In genomic region chr20:56417911-56418310, GRCh38 we compare ENCODE assay signal across 14 cellular contexts. TPM values are rescaled to one million over a fixed set of nuclear protein-coding genes. Genes with fewer than 3 reads are reported as not detected.
DNase-seq lines count a peak whose midpoint lies in the region; ATAC-seq, FAIRE-seq and TF ChIP-seq lines count a peak whose summit lies in the region.
"Had no signal": no experiment of that assay in that cellular context is flagged by ENCODE, and none has a peak within 500 bp of the region (broad histone marks: within the 10 kb centered on the region; RNA-seq: fewer than 3 reads in every experiment).

No MANE protein-coding gene starts in this region.

- TF ChIP-seq EP300 in HepG2 (IDR thresholded peaks at IDR 0.05; ENCODE audit: low read depth in 2 of 2, low read length in 2 of 2), result no peak
- no peak for TF ChIP-seq EP300 in HepG2 (CRISPR knock-in tag; IDR thresholded peaks at IDR 0.05; ENCODE audit: borderline replicate concordance)

- POLR2A ChIA-PET in HepG2 (lab: Yijun Ruan, JAX), result interaction anchor here (1.2 kb wide), 1 partner anchor 58 kb away, joined by 3 read pairs; no protein-coding TSS in a partner anchor

- TF ChIP-seq POLR2A in HepG2 (IDR thresholded peaks at IDR 0.05; ENCODE audit: insufficient read depth in 1 of 2, low read depth in 2 of 2, low read length in 2 of 2) (no peak), right lobe of liver (IDR thresholded peaks at IDR 0.05) (no peak)

- H3K36me3 ChIP-seq in HepG2 (replicated peaks in 1 of 2; ENCODE audit: control insufficient read depth in 1 of 2, insufficient read depth in 2 of 2, low read length in 2 of 2) (no peaks in the 10 kb centered on the region), right lobe of liver (no peaks in the 10 kb centered on the region), left lung (peaks cover 0 to 3% of the 10 kb centered on the region in 2 donors)

- no peaks in the 10 kb centered on the region for H3K27me3 ChIP-seq in HepG2 (ENCODE audit: control insufficient read depth in 1 of 2, insufficient read depth in 2 of 2, low read length in 2 of 2)
- H3K27me3 ChIP-seq in right lobe of liver, result no peaks in the 10 kb centered on the region
- no peaks in the 10 kb centered on the region for H3K27me3 ChIP-seq in left lung

- intact Hi-C loops in HepG2 (cut with micrococcal nuclease; ENCODE audit: unreplicated experiment) (no loop called here), right lobe of liver (cut with DNase I) (no loop called here), left lung (cut with DNase I) (no loop called here)

- CTCF ChIA-PET in HepG2 (lab: Yijun Ruan, JAX; ENCODE audit: low intra/inter-chr PET ratio, low total read pairs), result interaction anchor here (0.9 kb wide), 1 partner anchor 18 kb away, joined by 3 read pairs; no protein-coding TSS in a partner anchor

- H3K9me3 Mint-ChIP-seq in activated naive CD8-positive, alpha-beta T cell treated with anti-CD3 and anti-CD28 coated beads, Interleukin-2, amount 50 U/mL, for 24 hours, result no peaks in the 10 kb centered on the region
- H3K9me3 Mint-ChIP-seq in osteocyte (ENCODE audit: unreplicated experiment), result no peaks in the 10 kb centered on the region

- no peaks in the 10 kb centered on the region for H3K27me3 Mint-ChIP-seq in activated naive CD8-positive, alpha-beta T cell treated with anti-CD3 and anti-CD28 coated beads, Interleukin-2, amount 50 U/mL, for 24 hours
- no peaks in the 10 kb centered on the region for H3K27me3 Mint-ChIP-seq in osteocyte (ENCODE audit: unreplicated experiment)

- in situ Hi-C loops in HepG2 (cut with HindIII; ENCODE audit: extremely low pct_ligation_motif_present, low pct_unique_long_range_greater_than_20kb), result no loop called here

- no peak overlapping the region for H3K27ac ChIP-seq in HepG2 (ENCODE audit: extremely low read length, insufficient read depth, low read length)
- peak overlapping the region in 1 of 3 donors; percentile 7 for H3K27ac ChIP-seq in right lobe of liver
- peak overlapping the region; percentile 71 to 88 for H3K27ac ChIP-seq in left lung

- H3K36me3 Mint-ChIP-seq in activated naive CD8-positive, alpha-beta T cell treated with anti-CD3 and anti-CD28 coated beads, Interleukin-2, amount 50 U/mL, for 24 hours (ENCODE audit: low read depth), result peaks cover 15% of the 10 kb centered on the region
- peaks cover 5% of the 10 kb centered on the region for H3K36me3 Mint-ChIP-seq in osteocyte (ENCODE audit: unreplicated experiment)

- no peak for FAIRE-seq in HepG2 (lab: Jason Lieb, UNC)
- FAIRE-seq: GM12878 had no signal

- peak overlapping the region; percentile 94 for H3K27ac Mint-ChIP-seq in activated naive CD8-positive, alpha-beta T cell treated with anti-CD3 and anti-CD28 coated beads, Interleukin-2, amount 50 U/mL, for 24 hours
- no peak overlapping the region for H3K27ac Mint-ChIP-seq in osteocyte (ENCODE audit: unreplicated experiment)

- no peaks in the 10 kb centered on the region for H4K20me1 ChIP-seq in HepG2 (ENCODE audit: insufficient read depth, low read length)

- DNase-seq in HepG2 (ENCODE audit: low spot score) (peak; percentile 53), right lobe of liver (no peak), left lung (no peak), NCI-H2196 treated with DMSO at 0.1 percent for 48 hours (lab: John Stamatoyannopoulos, UW; ENCODE audit: unreplicated experiment) (no peak), NK-92 (lab: John Stamatoyannopoulos, UW; ENCODE audit: unreplicated experiment) (no peak), osteocyte (ENCODE audit: extremely low spot score, unreplicated experiment) (no peak)
- no peak for DNase-seq in activated naive CD8-positive, alpha-beta T cell treated with anti-CD3 and anti-CD28 coated beads, Interleukin-2, amount 50 U/mL, for 24 hours
- DNase-seq: NCI-H1105 treated with DMSO at 0.1 percent for 48 hours; NK-92 treated with Interleukin-12 subunit alpha and Interleukin-12 subunit beta, amount 100 ng/mL, for 24 hours had no signal

- H2AFZ ChIP-seq in HepG2 (ENCODE audit: low read length), result no peak overlapping the region

- H3K4me3 ChIP-seq in HepG2 (replicated peaks in 1 of 3; ENCODE audit: insufficient read depth in 1 of 3, low read depth in 2 of 3, low read length in 3 of 3) (no peak overlapping the region), right lobe of liver (no peak overlapping the region), left lung (no peak overlapping the region)
- H3K4me3 ChIP-seq: coronary artery, GM12878, smooth muscle cell had no signal

- no peak for TF ChIP-seq RAD21 in HepG2 (CRISPR knock-in tag; IDR thresholded peaks at IDR 0.05)

- 43% methylated on average over 4 of the region's 4 CpGs for WGBS in HepG2 (ENCODE audit: low lambda C conversion rate)
- 88% methylated on average over 4 of the region's 4 CpGs for WGBS in right lobe of liver (ENCODE audit: insufficient coverage, low coverage, low lambda C conversion rate, missing lambda C conversion rate)

- H3K79me2 ChIP-seq in HepG2 (ENCODE audit: insufficient read depth, low read length), result no peaks in the 10 kb centered on the region

- H3K4me1 ChIP-seq in HepG2 (ENCODE audit: insufficient read depth, low read length) (peaks cover 51% of the 10 kb centered on the region), right lobe of liver (peaks cover 0 to 5% (median 0%) of the 10 kb centered on the region in 4 donors), left lung (peaks cover 12 to 83% of the 10 kb centered on the region in 2 donors)

- H3K4me3 Mint-ChIP-seq in activated naive CD8-positive, alpha-beta T cell treated with anti-CD3 and anti-CD28 coated beads, Interleukin-2, amount 50 U/mL, for 24 hours, result peak overlapping the region; percentile 72
- H3K4me3 Mint-ChIP-seq in osteocyte (ENCODE audit: unreplicated experiment), result no peak overlapping the region

- ATAC-seq in HepG2 (peak; percentile 60), right lobe of liver (no peak), left lung (no peak), GM21526 (IDR thresholded peaks at IDR 0.05; ENCODE audit: low FRiP score, unreplicated experiment) (no peak)
- no peak for ATAC-seq in activated naive CD8-positive, alpha-beta T cell treated with anti-CD3 and anti-CD28 coated beads, Interleukin-2, amount 50 U/mL, for 24 hours
- ATAC-seq: GM12878 had no signal

- H3K4me1 Mint-ChIP-seq in activated naive CD8-positive, alpha-beta T cell treated with anti-CD3 and anti-CD28 coated beads, Interleukin-2, amount 50 U/mL, for 24 hours, result peaks cover 97% of the 10 kb centered on the region
- H3K4me1 Mint-ChIP-seq in osteocyte (ENCODE audit: unreplicated experiment), result peaks cover 18% of the 10 kb centered on the region

- no peak overlapping the region for H3K9ac ChIP-seq in HepG2 (ENCODE audit: insufficient read depth, low read depth, low read length)

- TF ChIP-seq CTCF in HepG2 (CRISPR knock-in tag; IDR thresholded peaks at IDR 0.05) (no peak), right lobe of liver (IDR thresholded peaks at IDR 0.05) (no peak), left lung (IDR thresholded peaks at IDR 0.05) (no peak), osteocyte (IDR thresholded peaks at IDR 0.05) (no peak)

- BruUV-seq in HepG2 (replicated peaks; lab: Mats Ljungman, UMichigan), result no TSS peak

- H3K9me3 ChIP-seq in HepG2 (ENCODE audit: low read length) (no peaks in the 10 kb centered on the region), right lobe of liver (no peaks in the 10 kb centered on the region), left lung (no peaks in the 10 kb centered on the region)

- no peak overlapping the region for H3K4me2 ChIP-seq in HepG2 (ENCODE audit: low read depth, low read length)
- H3K4me2 ChIP-seq: smooth muscle cell had no signal

RNA-seq across cellular contexts. Expression of gene CASS4, which starts 5.9 kb away (rescaled TPM):
- total RNA-seq in HepG2 (2016; rRNA removed; fragmentation: Illumina TruSeq; extraction: Trizol) (0.38 and 0.49 TPM in 2 replicates), right lobe of liver (1 to 10 TPM in 2 of 6 experiments, under 1 TPM in 4; 0.66 to 2.1 (median 0.83) TPM), left lung (10 to 100 TPM; 14.4 to 28.1 TPM), osteocyte (0.13 TPM in 1 of 2 replicates, not detected in the other)
- total RNA-seq in HepG2 (2016; cell fraction: cytosol; rRNA removed; fragmentation: Illumina TruSeq; extraction: Trizol; ENCODE audit: low read depth), result 0.09 TPM in 1 of 2 replicates, not detected in the other
- total RNA-seq in HepG2 (2016; cell fraction: insoluble cytoplasmic fraction; rRNA removed; fragmentation: Illumina TruSeq; extraction: Trizol), result 0.28 and 0.35 TPM in 2 replicates
- total RNA-seq in HepG2 (2016; cell fraction: membrane; rRNA removed; fragmentation: Illumina TruSeq; extraction: Trizol), result 0.17 and 0.31 TPM in 2 replicates
- 0.53 and 0.65 TPM in 2 replicates for total RNA-seq in HepG2 (2016; cell fraction: nucleus; rRNA removed; fragmentation: Illumina TruSeq; extraction: Trizol)
- polyA plus RNA-seq in HepG2 (2011; rRNA removed), result 0.17 and 0.25 TPM in 2 replicates
- polyA plus RNA-seq in HepG2 (2011; cell fraction: cytosol; rRNA removed), result 0.10 and 0.17 TPM in 2 replicates
- polyA plus RNA-seq in HepG2 (2011; cell fraction: nucleus; rRNA removed), result 0.35 and 0.50 TPM in 2 replicates
- polyA plus RNA-seq in HepG2 (2012), result 0.17 and 0.23 TPM in 2 replicates
- polyA plus RNA-seq in HepG2 (2016; cell fraction: cytosol; fragmentation: Illumina TruSeq; extraction: Trizol; ENCODE audit: low read depth), result not detected in 2 replicates
- polyA plus RNA-seq in HepG2 (2016; cell fraction: insoluble cytoplasmic fraction; fragmentation: Illumina TruSeq; extraction: Trizol; ENCODE audit: low read depth), result 0.30 and 0.41 TPM in 2 replicates
- polyA plus RNA-seq in HepG2 (2016; cell fraction: membrane; fragmentation: Illumina TruSeq; extraction: Trizol; ENCODE audit: low read depth), result 0.06 and 0.08 TPM in 2 replicates
- 0.21 and 0.48 TPM in 2 replicates for polyA plus RNA-seq in HepG2 (2016; cell fraction: nucleus; fragmentation: Illumina TruSeq; extraction: Trizol; ENCODE audit: insufficient read depth, low read depth)
- 0.06 and 0.07 TPM in 2 replicates for polyA minus RNA-seq in HepG2 (2011; rRNA and poly(A)+ RNA removed; ENCODE audit: low replicate concordance)
- polyA minus RNA-seq in HepG2 (2011; cell fraction: cytosol; rRNA and poly(A)+ RNA removed), result 0.26 TPM in 1 of 2 replicates, not detected in the other
- polyA minus RNA-seq in HepG2 (2011; cell fraction: nucleus; rRNA and poly(A)+ RNA removed), result 0.26 and 0.50 TPM in 2 replicates
- total RNA-seq: glomerular endothelial cell had no signal

RNA-seq across cellular contexts. Expression of gene CSTF1, which starts 25.5 kb away (rescaled TPM):
- total RNA-seq in HepG2 (2016; rRNA removed; fragmentation: Illumina TruSeq; extraction: Trizol) (70.9 and 105 TPM in 2 replicates), right lobe of liver (10 to 100 TPM; 14.9 to 27.2 (median 16.6) TPM), left lung (10 to 100 TPM; 30.0 to 34.3 TPM), osteocyte (36.2 and 38.6 TPM in 2 replicates)
- 17.0 and 17.9 TPM in 2 replicates for total RNA-seq in HepG2 (2016; cell fraction: cytosol; rRNA removed; fragmentation: Illumina TruSeq; extraction: Trizol; ENCODE audit: low read depth)
- total RNA-seq in HepG2 (2016; cell fraction: insoluble cytoplasmic fraction; rRNA removed; fragmentation: Illumina TruSeq; extraction: Trizol), result 72.4 and 104 TPM in 2 replicates
- total RNA-seq in HepG2 (2016; cell fraction: membrane; rRNA removed; fragmentation: Illumina TruSeq; extraction: Trizol), result 37.3 and 42.3 TPM in 2 replicates
- total RNA-seq in HepG2 (2016; cell fraction: nucleus; rRNA removed; fragmentation: Illumina TruSeq; extraction: Trizol), result 53.7 and 58.2 TPM in 2 replicates
- polyA plus RNA-seq in HepG2 (2011; rRNA removed), result 67.9 and 100 TPM in 2 replicates
- 63.9 and 67.0 TPM in 2 replicates for polyA plus RNA-seq in HepG2 (2011; cell fraction: cytosol; rRNA removed)
- polyA plus RNA-seq in HepG2 (2011; cell fraction: nucleus; rRNA removed), result 63.5 and 65.1 TPM in 2 replicates
- 39.4 and 55.3 TPM in 2 replicates for polyA plus RNA-seq in HepG2 (2012)
- polyA plus RNA-seq in HepG2 (2016; cell fraction: cytosol; fragmentation: Illumina TruSeq; extraction: Trizol; ENCODE audit: low read depth), result 8.4 and 10.8 TPM in 2 replicates
- polyA plus RNA-seq in HepG2 (2016; cell fraction: insoluble cytoplasmic fraction; fragmentation: Illumina TruSeq; extraction: Trizol; ENCODE audit: low read depth), result 89.9 and 97.0 TPM in 2 replicates
- polyA plus RNA-seq in HepG2 (2016; cell fraction: membrane; fragmentation: Illumina TruSeq; extraction: Trizol; ENCODE audit: low read depth), result 17.6 and 17.8 TPM in 2 replicates
- polyA plus RNA-seq in HepG2 (2016; cell fraction: nucleus; fragmentation: Illumina TruSeq; extraction: Trizol; ENCODE audit: insufficient read depth, low read depth), result 76.3 and 78.8 TPM in 2 replicates
- polyA minus RNA-seq in HepG2 (2011; rRNA and poly(A)+ RNA removed; ENCODE audit: low replicate concordance), result 186 and 265 TPM in 2 replicates
- polyA minus RNA-seq in HepG2 (2011; cell fraction: cytosol; rRNA and poly(A)+ RNA removed), result 59.5 and 62.1 TPM in 2 replicates
- polyA minus RNA-seq in HepG2 (2011; cell fraction: nucleus; rRNA and poly(A)+ RNA removed), result 49.2 and 64.4 TPM in 2 replicates

RNA-seq across cellular contexts. Expression of gene AURKA, which starts 25.9 kb away (rescaled TPM):
- total RNA-seq in HepG2 (2016; rRNA removed; fragmentation: Illumina TruSeq; extraction: Trizol) (224 and 335 TPM in 2 replicates), right lobe of liver (1 to 10 TPM; 1.5 to 7.4 (median 2.5) TPM), left lung (10 to 100 TPM in 1 of 2 donors, 1 to 10 TPM in 1; 3.7 to 22.3 TPM), osteocyte (10.4 and 11.7 TPM in 2 replicates)
- 127 and 136 TPM in 2 replicates for total RNA-seq in HepG2 (2016; cell fraction: cytosol; rRNA removed; fragmentation: Illumina TruSeq; extraction: Trizol; ENCODE audit: low read depth)
- total RNA-seq in HepG2 (2016; cell fraction: insoluble cytoplasmic fraction; rRNA removed; fragmentation: Illumina TruSeq; extraction: Trizol), result 218 and 331 TPM in 2 replicates
- total RNA-seq in HepG2 (2016; cell fraction: membrane; rRNA removed; fragmentation: Illumina TruSeq; extraction: Trizol), result 173 and 174 TPM in 2 replicates
- total RNA-seq in HepG2 (2016; cell fraction: nucleus; rRNA removed; fragmentation: Illumina TruSeq; extraction: Trizol), result 85.9 and 90.8 TPM in 2 replicates
- 55.7 and 96.4 TPM in 2 replicates for polyA plus RNA-seq in HepG2 (2011; rRNA removed)
- 60.3 and 70.8 TPM in 2 replicates for polyA plus RNA-seq in HepG2 (2011; cell fraction: cytosol; rRNA removed)
- 23.6 and 31.7 TPM in 2 replicates for polyA plus RNA-seq in HepG2 (2011; cell fraction: nucleus; rRNA removed)
- polyA plus RNA-seq in HepG2 (2012), result 41.6 and 70.4 TPM in 2 replicates
- 36.5 and 39.6 TPM in 2 replicates for polyA plus RNA-seq in HepG2 (2016; cell fraction: cytosol; fragmentation: Illumina TruSeq; extraction: Trizol; ENCODE audit: low read depth)
- polyA plus RNA-seq in HepG2 (2016; cell fraction: insoluble cytoplasmic fraction; fragmentation: Illumina TruSeq; extraction: Trizol; ENCODE audit: low read depth), result 285 and 289 TPM in 2 replicates
- 72.5 and 73.7 TPM in 2 replicates for polyA plus RNA-seq in HepG2 (2016; cell fraction: membrane; fragmentation: Illumina TruSeq; extraction: Trizol; ENCODE audit: low read depth)
- 111 and 116 TPM in 2 replicates for polyA plus RNA-seq in HepG2 (2016; cell fraction: nucleus; fragmentation: Illumina TruSeq; extraction: Trizol; ENCODE audit: insufficient read depth, low read depth)
- 63.7 and 146 TPM in 2 replicates for polyA minus RNA-seq in HepG2 (2011; rRNA and poly(A)+ RNA removed; ENCODE audit: low replicate concordance)
- polyA minus RNA-seq in HepG2 (2011; cell fraction: cytosol; rRNA and poly(A)+ RNA removed), result 43.1 and 61.1 TPM in 2 replicates
- 25.4 and 35.1 TPM in 2 replicates for polyA minus RNA-seq in HepG2 (2011; cell fraction: nucleus; rRNA and poly(A)+ RNA removed)

RNA-seq across cellular contexts. Expression of gene RTF2, which starts 50.5 kb away (rescaled TPM):
- total RNA-seq in HepG2 (2016; rRNA removed; fragmentation: Illumina TruSeq; extraction: Trizol) (142 and 202 TPM in 2 replicates), right lobe of liver (10 to 100 TPM; 29.9 to 40.1 (median 32.6) TPM), left lung (10 to 100 TPM; 68.2 to 85.1 TPM), osteocyte (85.8 TPM in 2 replicates)
- total RNA-seq in HepG2 (2016; cell fraction: cytosol; rRNA removed; fragmentation: Illumina TruSeq; extraction: Trizol; ENCODE audit: low read depth), result 22.9 and 24.0 TPM in 2 replicates
- 146 and 210 TPM in 2 replicates for total RNA-seq in HepG2 (2016; cell fraction: insoluble cytoplasmic fraction; rRNA removed; fragmentation: Illumina TruSeq; extraction: Trizol)
- 48.4 and 48.7 TPM in 2 replicates for total RNA-seq in HepG2 (2016; cell fraction: membrane; rRNA removed; fragmentation: Illumina TruSeq; extraction: Trizol)
- 61.3 and 68.9 TPM in 2 replicates for total RNA-seq in HepG2 (2016; cell fraction: nucleus; rRNA removed; fragmentation: Illumina TruSeq; extraction: Trizol)
- polyA plus RNA-seq in HepG2 (2011; rRNA removed), result 73.3 and 81.8 TPM in 2 replicates
- 75.5 and 78.1 TPM in 2 replicates for polyA plus RNA-seq in HepG2 (2011; cell fraction: cytosol; rRNA removed)
- 56.4 and 58.3 TPM in 2 replicates for polyA plus RNA-seq in HepG2 (2011; cell fraction: nucleus; rRNA removed)
- polyA plus RNA-seq in HepG2 (2012), result 65.9 and 76.5 TPM in 2 replicates
- 23.4 and 24.1 TPM in 2 replicates for polyA plus RNA-seq in HepG2 (2016; cell fraction: cytosol; fragmentation: Illumina TruSeq; extraction: Trizol; ENCODE audit: low read depth)
- polyA plus RNA-seq in HepG2 (2016; cell fraction: insoluble cytoplasmic fraction; fragmentation: Illumina TruSeq; extraction: Trizol; ENCODE audit: low read depth), result 194 and 208 TPM in 2 replicates
- 36.9 and 38.6 TPM in 2 replicates for polyA plus RNA-seq in HepG2 (2016; cell fraction: membrane; fragmentation: Illumina TruSeq; extraction: Trizol; ENCODE audit: low read depth)
- 117 and 121 TPM in 2 replicates for polyA plus RNA-seq in HepG2 (2016; cell fraction: nucleus; fragmentation: Illumina TruSeq; extraction: Trizol; ENCODE audit: insufficient read depth, low read depth)
- polyA minus RNA-seq in HepG2 (2011; rRNA and poly(A)+ RNA removed; ENCODE audit: low replicate concordance), result 51.8 and 70.9 TPM in 2 replicates
- polyA minus RNA-seq in HepG2 (2011; cell fraction: cytosol; rRNA and poly(A)+ RNA removed), result 30.7 and 31.2 TPM in 2 replicates
- 36.6 and 37.0 TPM in 2 replicates for polyA minus RNA-seq in HepG2 (2011; cell fraction: nucleus; rRNA and poly(A)+ RNA removed)

RNA-seq across cellular contexts. Expression of gene FAM210B, which starts 59.1 kb away (rescaled TPM):
- total RNA-seq in HepG2 (2016; rRNA removed; fragmentation: Illumina TruSeq; extraction: Trizol), result 75.9 and 88.4 TPM in 2 replicates
- 43.4 and 46.3 TPM in 2 replicates for total RNA-seq in HepG2 (2016; cell fraction: cytosol; rRNA removed; fragmentation: Illumina TruSeq; extraction: Trizol; ENCODE audit: low read depth)
- 80.4 and 87.7 TPM in 2 replicates for total RNA-seq in HepG2 (2016; cell fraction: insoluble cytoplasmic fraction; rRNA removed; fragmentation: Illumina TruSeq; extraction: Trizol)
- total RNA-seq in HepG2 (2016; cell fraction: membrane; rRNA removed; fragmentation: Illumina TruSeq; extraction: Trizol), result 112 and 113 TPM in 2 replicates
- 48.9 and 57.6 TPM in 2 replicates for total RNA-seq in HepG2 (2016; cell fraction: nucleus; rRNA removed; fragmentation: Illumina TruSeq; extraction: Trizol)
- polyA plus RNA-seq in HepG2 (2011; rRNA removed), result 107 and 111 TPM in 2 replicates
- 81.6 and 121 TPM in 2 replicates for polyA plus RNA-seq in HepG2 (2011; cell fraction: cytosol; rRNA removed)
- 21.7 and 28.8 TPM in 2 replicates for polyA plus RNA-seq in HepG2 (2011; cell fraction: nucleus; rRNA removed)
- 87.6 and 100 TPM in 2 replicates for polyA plus RNA-seq in HepG2 (2012)
- 74.9 and 84.3 TPM in 2 replicates for polyA plus RNA-seq in HepG2 (2016; cell fraction: cytosol; fragmentation: Illumina TruSeq; extraction: Trizol; ENCODE audit: low read depth)
- 128 and 133 TPM in 2 replicates for polyA plus RNA-seq in HepG2 (2016; cell fraction: insoluble cytoplasmic fraction; fragmentation: Illumina TruSeq; extraction: Trizol; ENCODE audit: low read depth)
- polyA plus RNA-seq in HepG2 (2016; cell fraction: membrane; fragmentation: Illumina TruSeq; extraction: Trizol; ENCODE audit: low read depth), result 136 and 137 TPM in 2 replicates
- 94.3 and 100 TPM in 2 replicates for polyA plus RNA-seq in HepG2 (2016; cell fraction: nucleus; fragmentation: Illumina TruSeq; extraction: Trizol; ENCODE audit: insufficient read depth, low read depth)
- polyA minus RNA-seq in HepG2 (2011; rRNA and poly(A)+ RNA removed; ENCODE audit: low replicate concordance), result 14.9 and 72.3 TPM in 2 replicates
- polyA minus RNA-seq in HepG2 (2011; cell fraction: cytosol; rRNA and poly(A)+ RNA removed), result 60.3 and 67.3 TPM in 2 replicates
- 45.2 and 49.0 TPM in 2 replicates for polyA minus RNA-seq in HepG2 (2011; cell fraction: nucleus; rRNA and poly(A)+ RNA removed)
- total RNA-seq in right lobe of liver, result 10 to 100 TPM; 31.6 to 66.5 (median 42.8) TPM
- total RNA-seq in left lung, result 10 to 100 TPM; 32.0 to 65.1 TPM
- 46.9 and 50.6 TPM in 2 replicates for total RNA-seq in osteocyte

Comparison
In these comparisons a context has a peak if more than half of its experiments do, and no peak if none do; other contexts are left out.
1. RNA of gene CASS4, which starts 5.9 kb away (total RNA-seq): 14.4 to 28.1 TPM in left lung; 0.66 to 2.1 TPM in right lobe of liver, 0.09 to 0.65 TPM in HepG2 and 0.13 TPM in osteocyte; every median in the first group is over 4 times any median in the second.